9 cellular contexts compared by ENCODE assay signal in genomic region chr9:130117816-130118632, GRCh38. TPM values are rescaled to one million over a fixed set of nuclear protein-coding genes. Genes with fewer than 3 reads are reported as not detected.
DNase-seq lines count a peak whose midpoint lies in the region; ATAC-seq and TF ChIP-seq lines count a peak whose summit lies in the region.
"Had no signal": no experiment of that assay in that cellular context is flagged by ENCODE, and none has a peak within 500 bp of the region (broad histone marks: within the 10 kb centered on the region; RNA-seq: fewer than 3 reads in every experiment).

No MANE protein-coding gene starts in this region.

- peaks cover 31% of the 10 kb centered on the region for H3K4me1 Mint-ChIP-seq in HFFc6 (ENCODE audit: low read depth)
- peaks cover 27% of the 10 kb centered on the region for H3K4me1 Mint-ChIP-seq in stimulated activated memory B cell treated with anti-CD40 and anti-IgM and Interleukin-4, amounts not matched to agents 10 μg/mL and 1 μg/mL and 100 μg/mL, for 72 hours

- H3K36me3 Mint-ChIP-seq in HFFc6 (ENCODE audit: low read depth) = peaks cover 30% of the 10 kb centered on the region; the same call in 1 of the 2 replicates
- peaks cover 53% of the 10 kb centered on the region for H3K36me3 Mint-ChIP-seq in stimulated activated memory B cell treated with anti-CD40 and anti-IgM and Interleukin-4, amounts not matched to agents 10 μg/mL and 1 μg/mL and 100 μg/mL, for 72 hours

- peaks cover 6% of the 10 kb centered on the region for H3K36me3 ChIP-seq in WERI-Rb-1

- H3K9me3 ChIP-seq in WERI-Rb-1 (ENCODE audit: severe bottlenecking) = no peaks in the 10 kb centered on the region

- H3K4me3 ChIP-seq in WERI-Rb-1 (ENCODE audit: low read depth, low read length) = peak overlapping the region; percentile 5; the same call in 1 of the 2 replicates

- H3K27ac ChIP-seq in WERI-Rb-1 = peak overlapping the region; percentile 86

- H3K4me3 Mint-ChIP-seq in HFFc6 = peak overlapping the region; percentile 59
- H3K4me3 Mint-ChIP-seq in stimulated activated memory B cell treated with anti-CD40 and anti-IgM and Interleukin-4, amounts not matched to agents 10 μg/mL and 1 μg/mL and 100 μg/mL, for 72 hours = no peak overlapping the region
- H3K4me3 Mint-ChIP-seq: activated naive CD4-positive, alpha-beta T cell treated with anti-CD3 and anti-CD28 coated beads, Interleukin-2, amount 50 U/mL, for 24 hours had no signal

- H3K27me3 Mint-ChIP-seq in HFFc6 (ENCODE audit: insufficient read depth) = peaks cover 3% of the 10 kb centered on the region
- no peaks in the 10 kb centered on the region for H3K27me3 Mint-ChIP-seq in stimulated activated memory B cell treated with anti-CD40 and anti-IgM and Interleukin-4, amounts not matched to agents 10 μg/mL and 1 μg/mL and 100 μg/mL, for 72 hours
- H3K27me3 Mint-ChIP-seq: activated naive CD4-positive, alpha-beta T cell treated with anti-CD3 and anti-CD28 coated beads, Interleukin-2, amount 50 U/mL, for 24 hours had no signal

- no peaks in the 10 kb centered on the region for H3K9me3 Mint-ChIP-seq in HFFc6
- no peaks in the 10 kb centered on the region for H3K9me3 Mint-ChIP-seq in stimulated activated memory B cell treated with anti-CD40 and anti-IgM and Interleukin-4, amounts not matched to agents 10 μg/mL and 1 μg/mL and 100 μg/mL, for 72 hours
- H3K9me3 Mint-ChIP-seq: activated naive CD4-positive, alpha-beta T cell treated with anti-CD3 and anti-CD28 coated beads, Interleukin-2, amount 50 U/mL, for 24 hours had no signal

- H3K27me3 ChIP-seq in WERI-Rb-1 (ENCODE audit: insufficient read depth, low read depth, severe bottlenecking) = no peaks in the 10 kb centered on the region

- H3K27ac Mint-ChIP-seq in HFFc6 = peak overlapping the region; percentile 96
- H3K27ac Mint-ChIP-seq in stimulated activated memory B cell treated with anti-CD40 and anti-IgM and Interleukin-4, amounts not matched to agents 10 μg/mL and 1 μg/mL and 100 μg/mL, for 72 hours = peak overlapping the region; percentile 68
- H3K27ac Mint-ChIP-seq: activated naive CD4-positive, alpha-beta T cell treated with anti-CD3 and anti-CD28 coated beads, Interleukin-2, amount 50 U/mL, for 24 hours had no signal

- no peak; the same call in 1 of the 2 replicates for TF ChIP-seq CTCF in HFFc6 (IDR thresholded peaks at IDR 0.05)
- TF ChIP-seq CTCF in WERI-Rb-1 (IDR thresholded peaks at IDR 0.05; ENCODE audit: low read depth, low read length) = peak; percentile 24; the same call in 1 of the 2 replicates

- no peak for ATAC-seq in stimulated activated memory B cell treated with anti-CD40 and anti-IgM and Interleukin-4, amounts not matched to agents 10 μg/mL and 1 μg/mL and 100 μg/mL, for 72 hours
- no peak for ATAC-seq in HG02678 (IDR thresholded peaks at IDR 0.05; ENCODE audit: unreplicated experiment)
- ATAC-seq in GM19452 (IDR thresholded peaks at IDR 0.05; ENCODE audit: unreplicated experiment) = no peak
- ATAC-seq in left lobe of liver = no peak

- DNase-seq in HFFc6 = peak; percentile 85
- peak; percentile 88 for DNase-seq in WERI-Rb-1
- DNase-seq in glomerular visceral epithelial cell (ENCODE audit: extremely low spot score) = peak; percentile 72
- no peak for DNase-seq in activated effector memory CD4-positive, alpha-beta T cell treated with anti-CD3 and anti-CD28 coated beads, Interleukin-2, amount 50 U/mL, for 16 hours
- no peak for DNase-seq in left lobe of liver (ENCODE audit: low spot score)

RNA-seq across cellular contexts. Expression of gene NCS1, which starts 54.2 kb away (rescaled TPM):
- 100 to 1,000 TPM in 4 of 6 experiments, 10 to 100 TPM in 2; 96.5 to 108 (median 104) TPM for total RNA-seq in HFFc6 (2021; fragmentation: NEBNext Ultra II Directional; extraction: Animal tissue kit (Norgen Biotek cat#: 25700))
- 2.5 TPM for total RNA-seq in left lobe of liver

Comparison
In these comparisons a context has a peak if more than half of its experiments do, and no peak if none do; other contexts are left out.
1. DNase-seq: peak in HFFc6 (single experiment), WERI-Rb-1 (single experiment) and glomerular visceral epithelial cell (single experiment); none in activated effector memory CD4-positive, alpha-beta T cell treated with anti-CD3 and anti-CD28 coated beads, Interleukin-2, amount 50 U/mL, for 16 hours (single experiment) and left lobe of liver (single experiment).
2. RNA of gene NCS1, which starts 54.2 kb away (total RNA-seq): 96.5 to 108 TPM in HFFc6; 2.5 TPM in left lobe of liver (single experiment); every median in the first group is over 10 times any median in the second.